11 cellular contexts compared by ENCODE assay signal in genomic region chr3:24047513-24047912, GRCh38.
A peak's percentile ranks its signal among the peaks of the same experiment; 100 is the strongest.
DNase-seq lines count a peak whose midpoint lies in the region; ATAC-seq, FAIRE-seq and TF ChIP-seq lines count a peak whose summit lies in the region.
"Had no signal": no experiment of that assay in that cellular context is flagged by ENCODE, and none has a peak within 500 bp of the region (broad histone marks: within the 10 kb centered on the region; RNA-seq: fewer than 3 reads in every experiment).

No MANE protein-coding gene starts in this region.

- no peak for DNase-seq in keratinocyte (ENCODE audit: low read depth, low spot score)
- DNase-seq in effector CD8-positive, alpha-beta T cell (lab: John Stamatoyannopoulos, UW): no peak
- no peak for DNase-seq in mesenteric fat pad (ENCODE audit: low spot score)
- no peak for DNase-seq in NCI-H1105 (lab: John Stamatoyannopoulos, UW)
- DNase-seq in H54 (ENCODE audit: insufficient read length, low spot score): no peak
- DNase-seq: activated gamma-delta T cell; NK-92 treated with Interleukin-12 subunit alpha and Interleukin-12 subunit beta, amount 100 ng/mL, for 24 hours had no signal

- H3K9me3 ChIP-seq in keratinocyte (ENCODE audit: control insufficient read depth, low read depth, low read length): no peaks in the 10 kb centered on the region

- peak; percentile 19 for ATAC-seq in GM18508 (IDR thresholded peaks at IDR 0.05; ENCODE audit: insufficient read depth, unreplicated experiment)
- ATAC-seq in GM21717 (IDR thresholded peaks at IDR 0.05; ENCODE audit: unreplicated experiment): peak; percentile 20
- peak; percentile 22 for ATAC-seq in HG03457 (IDR thresholded peaks at IDR 0.05; ENCODE audit: unreplicated experiment)

- no peak overlapping the region for H3K9ac ChIP-seq in keratinocyte (ENCODE audit: control insufficient read depth, extremely low read depth, insufficient read depth, low read length)

- H4K20me1 ChIP-seq in keratinocyte (ENCODE audit: control insufficient read depth, extremely low read depth, insufficient read depth, low read length): no peaks in the 10 kb centered on the region

- H3K27ac ChIP-seq in keratinocyte (ENCODE audit: control insufficient read depth, insufficient read depth, low read length): peak overlapping the region; percentile 44

- no peak for TF ChIP-seq POLR2A in H54 (IDR thresholded peaks at IDR 0.05; ENCODE audit: low read depth, low read length)

- H3K27me3 ChIP-seq in keratinocyte (ENCODE audit: control insufficient read depth, extremely low read depth, insufficient read depth, low read length): no peaks in the 10 kb centered on the region

- FAIRE-seq in keratinocyte (lab: Jason Lieb, UNC) (no peak), H54 (lab: Jason Lieb, UNC) (no peak)
- FAIRE-seq: islet of Langerhans had no signal

- no peaks in the 10 kb centered on the region for H3K36me3 ChIP-seq in keratinocyte (ENCODE audit: control insufficient read depth in 2 of 2, extremely low read depth in 1 of 2, insufficient read depth in 2 of 2, low read length in 2 of 2)

- no peaks in the 10 kb centered on the region for H3K79me2 ChIP-seq in keratinocyte (ENCODE audit: control insufficient read depth, insufficient read depth, low read length)

- TF ChIP-seq CTCF in keratinocyte (optimal IDR thresholded peaks at IDR 0.05 in 1 of 3, IDR thresholded peaks at IDR 0.05 in 1 of 3, conservative IDR thresholded peaks at IDR 0.05 in 1 of 3; ENCODE audit: extremely low read depth in 1 of 3, insufficient read depth in 2 of 3, low read length in 3 of 3): no peak

- H2AFZ ChIP-seq in keratinocyte (ENCODE audit: control insufficient read depth, low read length): no peak overlapping the region

- H3K9me1 ChIP-seq in keratinocyte (ENCODE audit: control insufficient read depth, extremely low read depth, insufficient read depth, low read length): no peaks in the 10 kb centered on the region

- H3K4me2 ChIP-seq in keratinocyte (ENCODE audit: control insufficient read depth, extremely low read depth, insufficient read depth, low read depth, low read length): peak overlapping the region; percentile 0

- dilution Hi-C loops in keratinocyte (cut with MboI; ENCODE audit: extremely low pct_ligation_motif_present, low sequenced_read_pairs): no loop called here

- H3K4me1 ChIP-seq in keratinocyte (ENCODE audit: control insufficient read depth, extremely low read depth, insufficient read depth, low read length): peaks cover 18% of the 10 kb centered on the region

- no peak overlapping the region for H3K4me3 ChIP-seq in keratinocyte (ENCODE audit: control insufficient read depth in 2 of 3, extremely low read depth in 1 of 3, insufficient read depth in 2 of 3, low read depth in 1 of 3, low read length in 3 of 3)
